8 cellular contexts compared by ENCODE assay signal in genomic region chr1:21439721-21440629, GRCh38. TPM values are rescaled to one million over a fixed set of nuclear protein-coding genes. Genes with fewer than 3 reads are reported as not detected.
DNase-seq lines count a peak whose midpoint lies in the region; ATAC-seq and TF ChIP-seq lines count a peak whose summit lies in the region.

TSS of gene NBPF3 (plus strand) at chr1:21440137. CDS start at chr1:21445087, 4,950 bp downstream.

- no peaks in the 10 kb centered on the region for H3K9me3 Mint-ChIP-seq in stimulated activated naive CD8-positive, alpha-beta T cell treated with anti-CD3 and anti-CD28 coated beads, Interleukin-15, Interleukin-2, amounts not matched to agents 100 ng/mL and 50 ng/mL, for 24 hours

- H3K27me3 ChIP-seq in neural cell (ENCODE audit: insufficient read depth, low read depth, low read length), result peaks cover 9% of the 10 kb centered on the region

- no peak for TF ChIP-seq CTCF in fibroblast of villous mesenchyme (IDR thresholded peaks at IDR 0.05; ENCODE audit: insufficient read depth, low read depth, low read length)
- no peak for TF ChIP-seq CTCF in neural cell (IDR thresholded peaks at IDR 0.05; ENCODE audit: poor library complexity, severe bottlenecking)

- H3K36me3 ChIP-seq in neural cell (ENCODE audit: insufficient read depth, low read length), result no peaks in the 10 kb centered on the region

- DNase-seq in COLO829 (ENCODE audit: low spot score), result peak; percentile 30
- peak; percentile 65 for DNase-seq in KG1 (lab: John Stamatoyannopoulos, UW)
- DNase-seq in SHP77 (lab: John Stamatoyannopoulos, UW), result peak; percentile 79 to 93
- DNase-seq in activated effector memory CD4-positive, alpha-beta T cell treated with anti-CD3 and anti-CD28 coated beads, Interleukin-2, amount 50 U/mL, for 16 hours, result peak; percentile 95
- peak; percentile 86 for DNase-seq in fibroblast of villous mesenchyme (ENCODE audit: low read depth)

- H3K27ac ChIP-seq in neural cell (ENCODE audit: low read length), result peak within 1 kb of the TSS; percentile 47

- peak within 1 kb of the TSS; percentile 39 for H3K4me2 ChIP-seq in neural cell (ENCODE audit: low read length)

- peak within 1 kb of the TSS; percentile 68 for H3K9ac ChIP-seq in neural cell (ENCODE audit: low read length)

- peaks cover 13% of the 10 kb centered on the region for H3K4me1 Mint-ChIP-seq in stimulated activated naive CD8-positive, alpha-beta T cell treated with anti-CD3 and anti-CD28 coated beads, Interleukin-15, Interleukin-2, amounts not matched to agents 100 ng/mL and 50 ng/mL, for 24 hours (ENCODE audit: low read depth)

- no peaks in the 10 kb centered on the region for H3K36me3 Mint-ChIP-seq in stimulated activated naive CD8-positive, alpha-beta T cell treated with anti-CD3 and anti-CD28 coated beads, Interleukin-15, Interleukin-2, amounts not matched to agents 100 ng/mL and 50 ng/mL, for 24 hours (ENCODE audit: low read depth)

- TF ChIP-seq EP300 in neural cell (conservative IDR thresholded peaks at IDR 0.05; ENCODE audit: poor library complexity, severe bottlenecking), result no peak

- no peaks in the 10 kb centered on the region for H3K79me2 ChIP-seq in neural cell (replicated peaks; ENCODE audit: insufficient read depth, low read length)

- no peaks in the 10 kb centered on the region for H3K9me2 ChIP-seq in neural cell (ENCODE audit: insufficient read depth, low read length)

- H4K20me1 ChIP-seq in neural cell (ENCODE audit: insufficient read depth), result no peaks in the 10 kb centered on the region

- peak; percentile 63 for ATAC-seq in GM21447 (IDR thresholded peaks at IDR 0.05; ENCODE audit: unreplicated experiment)

- H3K4me3 ChIP-seq in fibroblast of villous mesenchyme (ENCODE audit: low read depth, low read length) (peak within 1 kb of the TSS; percentile 76), neural cell (ENCODE audit: low read length) (peak within 1 kb of the TSS; percentile 74)

- H3K4me3 Mint-ChIP-seq in stimulated activated naive CD8-positive, alpha-beta T cell treated with anti-CD3 and anti-CD28 coated beads, Interleukin-15, Interleukin-2, amounts not matched to agents 100 ng/mL and 50 ng/mL, for 24 hours, result peak within 1 kb of the TSS; percentile 83

- peak; percentile 41 for TF ChIP-seq RAD21 in neural cell (conservative IDR thresholded peaks at IDR 0.05)

- no peaks in the 10 kb centered on the region for H3F3A ChIP-seq in neural cell (ENCODE audit: insufficient read depth, low read length, poor library complexity, severe bottlenecking)

- H3K9me3 ChIP-seq in neural cell (ENCODE audit: low read length), result no peaks in the 10 kb centered on the region

- H3K27ac Mint-ChIP-seq in stimulated activated naive CD8-positive, alpha-beta T cell treated with anti-CD3 and anti-CD28 coated beads, Interleukin-15, Interleukin-2, amounts not matched to agents 100 ng/mL and 50 ng/mL, for 24 hours, result peak within 1 kb of the TSS; percentile 63

- peak within 1 kb of the TSS; percentile 51 for H2AFZ ChIP-seq in neural cell (ENCODE audit: low read depth, low read length)

- H3K27me3 Mint-ChIP-seq in stimulated activated naive CD8-positive, alpha-beta T cell treated with anti-CD3 and anti-CD28 coated beads, Interleukin-15, Interleukin-2, amounts not matched to agents 100 ng/mL and 50 ng/mL, for 24 hours, result peaks cover 3% of the 10 kb centered on the region

TF ChIP-seq in neural cell, 6 proteins besides CTCF, POLR2A, EP300 and RAD21:
- no peak for TF ChIP-seq SMC3 (conservative IDR thresholded peaks at IDR 0.05; ENCODE audit: poor library complexity)
- peak; percentile 62 for TF ChIP-seq MXI1 (conservative IDR thresholded peaks at IDR 0.05; ENCODE audit: poor library complexity, severe bottlenecking)
- peak; percentile 73 for TF ChIP-seq TAF1 (IDR thresholded peaks at IDR 0.05; ENCODE audit: low read depth)
- no peak for TF ChIP-seq EZH2 (IDR thresholded peaks at IDR 0.05; ENCODE audit: borderline replicate concordance, insufficient read depth, low read length, poor library complexity, severe bottlenecking)
- peak; percentile 39 for TF ChIP-seq REST (IDR thresholded peaks at IDR 0.05; ENCODE audit: borderline replicate concordance)
- peak; percentile 64 for TF ChIP-seq POLR2AphosphoS5 (IDR thresholded peaks at IDR 0.05)

RNA-seq across cellular contexts. Expression of gene NBPF3, which starts in this region (rescaled TPM):
- total RNA-seq in fibroblast of villous mesenchyme, result 28.3 and 36.7 TPM in 2 replicates
- polyA plus RNA-seq in neural cell, result 14.4 and 16.2 TPM in 2 replicates
- 12.7 and 17.1 TPM in 2 replicates for polyA minus RNA-seq in neural cell

Comparison
In these comparisons a context has a peak if more than half of its experiments do, and no peak if none do; other contexts are left out.
1. Peak in every context shown above with its lines: DNase-seq, ATAC-seq, H3K4me3 ChIP-seq and H3K27ac ChIP-seq.
2. DNase-seq: peak in every context shown above with its lines; median percentile 95 in activated effector memory CD4-positive, alpha-beta T cell treated with anti-CD3 and anti-CD28 coated beads, Interleukin-2, amount 50 U/mL, for 16 hours; 86 in SHP77; 86 in fibroblast of villous mesenchyme; 65 in KG1; 30 in COLO829.